In the genomic region with DNA sequence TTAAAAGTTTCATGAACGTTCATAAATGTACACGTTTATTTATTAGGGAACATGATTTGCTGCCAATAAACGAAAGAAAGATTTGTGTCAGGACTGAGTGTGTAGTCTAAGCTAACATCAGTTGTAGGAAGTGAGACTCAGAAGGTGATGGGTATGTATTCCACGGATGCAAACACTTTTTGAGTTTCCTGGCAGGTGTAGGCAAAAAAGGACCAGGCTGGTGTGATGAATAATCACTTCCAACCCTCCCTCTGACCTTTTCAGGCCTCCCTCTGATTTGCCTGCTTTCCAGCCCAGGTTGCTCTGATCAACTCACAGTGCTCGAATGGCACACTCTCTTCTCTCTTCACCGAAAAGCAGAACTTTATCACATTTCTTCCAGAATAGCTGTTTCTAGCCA, we compare ENCODE assay signal across 12 cellular contexts. TPM values are rescaled to one million over a fixed set of nuclear protein-coding genes. Genes with fewer than 3 reads are reported as not detected.
A peak's percentile ranks its signal among the peaks of the same experiment; 100 is the strongest.
DNase-seq lines count a peak whose midpoint lies in the region; ATAC-seq and TF ChIP-seq lines count a peak whose summit lies in the region.
"Had no signal": no experiment of that assay in that cellular context is flagged by ENCODE, and none has a peak within 500 bp of the region (broad histone marks: within the 10 kb centered on the region; RNA-seq: fewer than 3 reads in every experiment).

No MANE protein-coding gene starts in this region.

- TF ChIP-seq CTCF in RWPE2 (IDR thresholded peaks at IDR 0.05; ENCODE audit: poor library complexity, severe bottlenecking) (no peak), BE2C (IDR thresholded peaks at IDR 0.05; ENCODE audit: low read depth, low read length) (no peak)

- CTCF ChIA-PET in activated CD4-positive, alpha-beta memory T cell treated with anti-CD3 and anti-CD28 coated beads for 36 hours (lab: Charles Lee), result no interaction called here

- no peaks in the 10 kb centered on the region for H3K36me3 Mint-ChIP-seq in activated CD4-positive, alpha-beta memory T cell treated with anti-CD3 and anti-CD28 coated beads for 36 hours

- ATAC-seq in GM18508 (IDR thresholded peaks at IDR 0.05; ENCODE audit: insufficient read depth, unreplicated experiment), result peak; percentile 59
- peak; percentile 72 for ATAC-seq in GM21526 (IDR thresholded peaks at IDR 0.05; ENCODE audit: low FRiP score, unreplicated experiment)
- peak; percentile 61 for ATAC-seq in HG03095 (IDR thresholded peaks at IDR 0.05; ENCODE audit: unreplicated experiment)
- ATAC-seq in RWPE2 (ENCODE audit: low read depth), result peak; percentile 23; the same call in 2 of the 3 replicates
- no peak for ATAC-seq in GM18520 (IDR thresholded peaks at IDR 0.05; ENCODE audit: unreplicated experiment)

- H3K36me3 ChIP-seq in RWPE2 (ENCODE audit: low read depth) (peaks cover 48% of the 10 kb centered on the region), BE2C (peaks cover 8% of the 10 kb centered on the region)
- H3K36me3 ChIP-seq: ovary had no signal

- DNase-seq in RWPE2 (ENCODE audit: low spot score) (no peak), BE2C (no peak)
- no peak for DNase-seq in activated CD4-positive, alpha-beta memory T cell treated with anti-CD3 and anti-CD28 coated beads for 36 hours
- DNase-seq in effector CD8-positive, alpha-beta T cell (lab: John Stamatoyannopoulos, UW), result no peak
- DNase-seq: activated CD8-positive, alpha-beta memory T cell treated with anti-CD3 and anti-CD28 coated beads, Interleukin-2, amount 50 U/mL, for 4 hours; NCI-H2029; ovary had no signal

- H3K4me3 ChIP-seq in RWPE2 (ENCODE audit: severe bottlenecking) (no peak overlapping the region), BE2C (ENCODE audit: low read depth, low read length) (no peak overlapping the region)
- H3K4me3 ChIP-seq: BLaER1 treated with 17β-estradiol and CSF1 and Interleukin-3, amounts not matched to agents 10 nM and 100 nM; ovary had no signal

- H3K4me3 Mint-ChIP-seq in activated CD4-positive, alpha-beta memory T cell treated with anti-CD3 and anti-CD28 coated beads for 36 hours, result no peak overlapping the region

- H3K9me3 Mint-ChIP-seq in activated CD4-positive, alpha-beta memory T cell treated with anti-CD3 and anti-CD28 coated beads for 36 hours, result no peaks in the 10 kb centered on the region

- no peaks in the 10 kb centered on the region for H3K4me1 ChIP-seq in RWPE2 (ENCODE audit: insufficient read depth, poor library complexity, severe bottlenecking)
- H3K4me1 ChIP-seq in BE2C, result peaks cover 9% of the 10 kb centered on the region; the same call in 1 of the 2 replicates
- H3K4me1 ChIP-seq: BLaER1 treated with 17β-estradiol and CSF1 and Interleukin-3, amounts not matched to agents 10 nM and 100 nM had no signal

- no peak overlapping the region for H3K27ac ChIP-seq in RWPE2 (ENCODE audit: poor library complexity, severe bottlenecking)
- H3K27ac ChIP-seq: BLaER1 treated with 17β-estradiol and CSF1 and Interleukin-3, amounts not matched to agents 10 nM and 100 nM; ovary had no signal

- H3K27me3 Mint-ChIP-seq in activated CD4-positive, alpha-beta memory T cell treated with anti-CD3 and anti-CD28 coated beads for 36 hours, result no peaks in the 10 kb centered on the region

- no peaks in the 10 kb centered on the region for H3K4me1 Mint-ChIP-seq in activated CD4-positive, alpha-beta memory T cell treated with anti-CD3 and anti-CD28 coated beads for 36 hours (ENCODE audit: low read depth)

- POLR2A ChIA-PET in activated CD4-positive, alpha-beta memory T cell treated with anti-CD3 and anti-CD28 coated beads for 36 hours (lab: Charles Lee), result no interaction called here

- intact Hi-C loops in activated CD4-positive, alpha-beta memory T cell treated with anti-CD3 and anti-CD28 coated beads for 36 hours (cut with micrococcal nuclease), result no loop called here

- H3K9me3 ChIP-seq in RWPE2 (ENCODE audit: severe bottlenecking) (peaks cover 2% of the 10 kb centered on the region), BE2C (no peaks in the 10 kb centered on the region)
- H3K9me3 ChIP-seq: ovary had no signal

- H3K27me3 ChIP-seq in RWPE2 (ENCODE audit: insufficient read depth, poor library complexity, severe bottlenecking) (no peaks in the 10 kb centered on the region), BE2C (no peaks in the 10 kb centered on the region)
- H3K27me3 ChIP-seq: BLaER1 treated with 17β-estradiol and CSF1 and Interleukin-3, amounts not matched to agents 10 nM and 100 nM; ovary had no signal

- no peak overlapping the region for H3K27ac Mint-ChIP-seq in activated CD4-positive, alpha-beta memory T cell treated with anti-CD3 and anti-CD28 coated beads for 36 hours

RNA-seq across cellular contexts. Expression of gene BASP1, which starts 51.8 kb away (rescaled TPM):
- 319 TPM for polyA plus RNA-seq in BE2C (2012; ENCODE audit: insufficient read depth, insufficient read length, low read depth)
- total RNA-seq in activated CD4-positive, alpha-beta memory T cell treated with anti-CD3 and anti-CD28 coated beads for 36 hours, result under 1 TPM; 0.27 to 0.48 TPM
